Comparison of ENCODE assay signal across 1 cellular context in the genomic region with DNA sequence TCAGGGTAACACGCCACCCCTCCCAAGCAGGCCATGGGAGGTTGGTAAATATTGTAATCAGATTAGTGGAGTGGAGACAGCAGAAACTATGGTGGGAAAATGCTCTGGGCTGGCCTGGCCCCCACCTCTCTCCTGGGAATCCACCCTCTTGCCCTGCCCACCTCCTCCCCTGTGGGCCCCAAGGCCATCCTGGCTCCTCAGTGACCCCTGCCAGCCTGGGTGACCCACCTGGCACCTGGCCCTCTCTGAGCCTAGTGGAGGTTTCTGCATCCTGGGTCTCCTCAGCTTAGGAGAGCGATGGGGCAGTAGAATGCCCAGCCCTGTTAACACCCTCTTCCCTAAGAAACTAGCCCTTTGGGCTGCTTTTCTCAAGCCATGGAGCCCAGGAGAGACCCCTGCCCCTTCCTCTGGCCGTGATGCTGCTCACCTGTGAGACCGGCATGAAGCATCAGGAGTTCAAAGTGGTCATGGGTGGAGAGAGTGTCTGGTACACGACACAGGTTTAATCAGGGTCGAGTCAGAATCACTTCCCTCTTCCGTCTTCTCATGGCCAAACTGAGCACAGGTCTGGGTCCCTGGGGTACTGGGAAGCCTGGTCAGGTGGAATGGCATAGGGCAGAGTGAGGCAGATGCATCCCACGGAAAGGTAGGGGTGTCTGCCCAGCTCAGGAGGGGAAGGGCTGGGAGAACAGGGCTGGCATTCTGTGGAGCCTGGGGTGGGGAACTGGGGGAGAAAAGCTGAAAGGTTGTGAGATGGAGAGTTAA.
TF ChIP-seq lines count a peak whose summit lies in the region.

No MANE protein-coding gene starts in this region.

TF ChIP-seq in GM12878, 131 proteins besides CTCF, POLR2A, EP300 and RAD21:
- TF ChIP-seq SPI1 (IDR thresholded peaks at IDR 0.05; ENCODE audit: borderline replicate concordance, insufficient read depth, low read depth, low read length) (peak; percentile 12; the same call in 1 of the 2 replicates), KLF5 (IDR thresholded peaks at IDR 0.05; ENCODE audit: partially characterized antibody) (no peak)
